14 cellular contexts compared by ENCODE assay signal in genomic region chr18:58947136-58947732, GRCh38.
DNase-seq lines count a peak whose midpoint lies in the region; ATAC-seq, FAIRE-seq and TF ChIP-seq lines count a peak whose summit lies in the region.
"Had no signal": no experiment of that assay in that cellular context is flagged by ENCODE, and none has a peak within 500 bp of the region (broad histone marks: within the 10 kb centered on the region; RNA-seq: fewer than 3 reads in every experiment).

No MANE protein-coding gene starts in this region.

- TF ChIP-seq CTCF in endothelial cell of umbilical vein (IDR thresholded peaks at IDR 0.05; ENCODE audit: extremely low read depth in 1 of 2, insufficient read depth in 1 of 2, low read depth in 1 of 2, low read length in 2 of 2) (no peak), kidney (IDR thresholded peaks at IDR 0.05; ENCODE audit: borderline replicate concordance, extremely low read depth, insufficient read depth) (no peak)

- DNase-seq in CD4-positive, CD25-positive, alpha-beta regulatory T cell: no peak
- DNase-seq in endothelial cell of umbilical vein (ENCODE audit: low read depth, low spot score) (no peak), kidney (no peak), NCI-H1436 treated with DMSO at 0.1 percent for 48 hours (lab: John Stamatoyannopoulos, UW) (no peak), H7 (no peak)
- DNase-seq: activated effector memory CD4-positive, alpha-beta T cell treated with Interleukin-2 at 50 U/mL for 16 hours; KBM-7; NCI-H187; NCI-H69; RPMI8226; T-helper 17 cell had no signal

- H3K4me1 Mint-ChIP-seq in CD4-positive, CD25-positive, alpha-beta regulatory T cell: peaks cover 4 to 15% (median 13%) of the 10 kb centered on the region in 4 donors

- H4K20me1 ChIP-seq in endothelial cell of umbilical vein (replicated peaks; ENCODE audit: control insufficient read depth, extremely low read depth, insufficient read depth, low read length): no peaks in the 10 kb centered on the region

- no peaks in the 10 kb centered on the region for H3K36me3 ChIP-seq in CD4-positive, CD25-positive, alpha-beta regulatory T cell (ENCODE audit: control insufficient read depth, insufficient read depth, low read length)
- H3K36me3 ChIP-seq in endothelial cell of umbilical vein (ENCODE audit: control insufficient read depth in 2 of 2, extremely low read depth in 1 of 2, insufficient read depth in 2 of 2, low read length in 2 of 2): peaks cover 2 to 7% of the 10 kb centered on the region in 2 experiments
- H3K36me3 ChIP-seq in kidney (ENCODE audit: control insufficient read depth in 1 of 2, insufficient read depth in 2 of 2, low read length in 2 of 2): no peaks in the 10 kb centered on the region
- peaks cover 18% of the 10 kb centered on the region for H3K36me3 ChIP-seq in H7 (replicated peaks; ENCODE audit: control insufficient read depth, insufficient read depth, low read length)

- no peak for TF ChIP-seq POLR2A in endothelial cell of umbilical vein (IDR thresholded peaks at IDR 0.05; ENCODE audit: low read depth, low read length)

- H3K4me3 ChIP-seq in CD4-positive, CD25-positive, alpha-beta regulatory T cell (ENCODE audit: low read depth, low read length): peak overlapping the region; percentile 12
- H3K4me3 ChIP-seq in endothelial cell of umbilical vein (replicated peaks in 1 of 3; ENCODE audit: insufficient read depth in 1 of 3, low read depth in 1 of 3, low read length in 3 of 3) (no peak overlapping the region), kidney (ENCODE audit: low read length in 2 of 2) (no peak overlapping the region), H7 (ENCODE audit: insufficient read depth, low read depth, low read length) (no peak overlapping the region)

- no peak overlapping the region for H2AFZ ChIP-seq in endothelial cell of umbilical vein (ENCODE audit: low read depth, low read length)

- dilution Hi-C loops in endothelial cell of umbilical vein (cut with MboI; ENCODE audit: extremely low pct_ligation_motif_present, low sequenced_read_pairs): no loop called here

- no peak overlapping the region for H3K27ac ChIP-seq in CD4-positive, CD25-positive, alpha-beta regulatory T cell (ENCODE audit: insufficient read depth, low read length, poor library complexity, severe bottlenecking)
- no peak overlapping the region for H3K27ac ChIP-seq in endothelial cell of umbilical vein (ENCODE audit: insufficient read depth, low read depth, low read length)
- H3K27ac ChIP-seq in kidney (ENCODE audit: low read depth in 2 of 2, low read length in 2 of 2): no peak overlapping the region

- H3K79me2 ChIP-seq in endothelial cell of umbilical vein (ENCODE audit: control insufficient read depth, insufficient read depth, low read length): no peaks in the 10 kb centered on the region

- peaks cover 2% of the 10 kb centered on the region for H3K27me3 ChIP-seq in CD4-positive, CD25-positive, alpha-beta regulatory T cell (ENCODE audit: control insufficient read depth, insufficient read depth, low read length)
- H3K27me3 ChIP-seq in endothelial cell of umbilical vein (ENCODE audit: control insufficient read depth in 2 of 2, insufficient read depth in 2 of 2, low read length in 2 of 2) (no peaks in the 10 kb centered on the region), H7 (ENCODE audit: control insufficient read depth, insufficient read depth, low read length) (no peaks in the 10 kb centered on the region)

- peaks cover 7% of the 10 kb centered on the region for H3K4me1 ChIP-seq in CD4-positive, CD25-positive, alpha-beta regulatory T cell (ENCODE audit: control insufficient read depth, insufficient read depth, low read length, poor library complexity, severe bottlenecking)
- H3K4me1 ChIP-seq in endothelial cell of umbilical vein (ENCODE audit: control insufficient read depth, extremely low read depth, insufficient read depth, low read length) (no peaks in the 10 kb centered on the region), kidney (ENCODE audit: control insufficient read depth in 1 of 2, insufficient read depth in 1 of 2, low read depth in 1 of 2, low read length in 2 of 2) (peaks cover 0 to 3% of the 10 kb centered on the region in 2 donors)

- H3K27me3 Mint-ChIP-seq in CD4-positive, CD25-positive, alpha-beta regulatory T cell: peaks cover 8% of the 10 kb centered on the region

- H3K9me1 ChIP-seq in endothelial cell of umbilical vein (replicated peaks; ENCODE audit: control insufficient read depth, extremely low read depth, insufficient read depth, low read length): no peaks in the 10 kb centered on the region

- no peaks in the 10 kb centered on the region for H3K9me3 ChIP-seq in CD4-positive, CD25-positive, alpha-beta regulatory T cell (ENCODE audit: control insufficient read depth in 2 of 2, low read length in 2 of 2)
- H3K9me3 ChIP-seq in endothelial cell of umbilical vein (replicated peaks; ENCODE audit: control insufficient read depth, insufficient read depth, low read length) (no peaks in the 10 kb centered on the region), kidney (ENCODE audit: control insufficient read depth in 1 of 2, low read length in 2 of 2) (no peaks in the 10 kb centered on the region)

- no peak overlapping the region for H3K4me2 ChIP-seq in endothelial cell of umbilical vein (ENCODE audit: insufficient read depth, low read length)

- H3K36me3 Mint-ChIP-seq in CD4-positive, CD25-positive, alpha-beta regulatory T cell: no peaks in the 10 kb centered on the region

- peak overlapping the region in 2 of 4 donors; percentile 4 to 17 for H3K4me3 Mint-ChIP-seq in CD4-positive, CD25-positive, alpha-beta regulatory T cell
- H3K4me3 Mint-ChIP-seq: T-helper 17 cell had no signal

- FAIRE-seq in endothelial cell of umbilical vein (lab: Jason Lieb, UNC) (peak; percentile 40), kidney (lab: Jason Lieb, UNC) (no peak)

- no peak overlapping the region for H3K9ac ChIP-seq in endothelial cell of umbilical vein (replicated peaks; ENCODE audit: extremely low read depth, insufficient read depth, low read length)
- H3K9ac ChIP-seq in kidney (ENCODE audit: low read length in 2 of 2): no peak overlapping the region

- H3K9me3 Mint-ChIP-seq in CD4-positive, CD25-positive, alpha-beta regulatory T cell: peaks cover 0 to 2% (median 0%) of the 10 kb centered on the region in 7 donors

- peak overlapping the region in 2 of 3 donors; percentile 46 to 72 for H3K27ac Mint-ChIP-seq in CD4-positive, CD25-positive, alpha-beta regulatory T cell
- H3K27ac Mint-ChIP-seq: T-helper 17 cell had no signal

- POLR2A ChIA-PET in endothelial cell of umbilical vein (lab: Charles Lee): no interaction called here

- intact Hi-C loops in endothelial cell of umbilical vein (cut with micrococcal nuclease): no loop called here
- intact Hi-C loops in kidney (cut with DNase I): no loop called here

- CTCF ChIA-PET in endothelial cell of umbilical vein (lab: Charles Lee): no interaction called here

- no peak for ATAC-seq in CD4-positive, CD25-positive, alpha-beta regulatory T cell (ENCODE audit: low read depth in 2 of 2)
- ATAC-seq in GM19463 (IDR thresholded peaks at IDR 0.05; ENCODE audit: unreplicated experiment) (peak; percentile 47), HG03280 (IDR thresholded peaks at IDR 0.05; ENCODE audit: unreplicated experiment) (peak; percentile 60), HG02852 (IDR thresholded peaks at IDR 0.05; ENCODE audit: unreplicated experiment) (no peak)
- ATAC-seq: T-helper 17 cell had no signal

- no TSS peak for BruUV-seq in endothelial cell of umbilical vein (replicated peaks; lab: Mats Ljungman, UMichigan)

TF ChIP-seq in endothelial cell of umbilical vein, 7 proteins besides CTCF, POLR2A, EP300 and RAD21:
- TF ChIP-seq FOS (IDR thresholded peaks at IDR 0.05; ENCODE audit: borderline replicate concordance, insufficient read depth, low read length) (no peak), POLR2AphosphoS5 (IDR thresholded peaks at IDR 0.05; ENCODE audit: insufficient read depth, low read depth, low read length) (no peak), MYC (IDR thresholded peaks at IDR 0.05; ENCODE audit: low read depth, low read length) (no peak), EZH2 (IDR thresholded peaks at IDR 0.05; ENCODE audit: borderline replicate concordance, low read depth, low read length, severe bottlenecking) (no peak), GATA2 (IDR thresholded peaks at IDR 0.05; ENCODE audit: insufficient read depth, insufficient read length, low read depth, low read length) (no peak), JUN (IDR thresholded peaks at IDR 0.05; ENCODE audit: borderline replicate concordance, insufficient read depth, insufficient read length, low read depth) (no peak)
- TF ChIP-seq, protein P1, sequence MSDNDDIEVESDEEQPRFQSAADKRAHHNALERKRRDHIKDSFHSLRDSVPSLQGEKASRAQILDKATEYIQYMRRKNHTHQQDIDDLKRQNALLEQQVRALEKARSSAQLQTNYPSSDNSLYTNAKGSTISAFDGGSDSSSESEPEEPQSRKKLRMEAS (IDR thresholded peaks at IDR 0.05; ENCODE audit: insufficient read depth, insufficient read length): no peak

Comparison
In these comparisons a context has a peak if more than half of its experiments do, and no peak if none do; other contexts are left out.
1. ATAC-seq: peak in GM19463 (single experiment) and HG03280 (single experiment); none in CD4-positive, CD25-positive, alpha-beta regulatory T cell (0 of 2) and HG02852 (single experiment).